Comparison of ENCODE assay signal across 9 cellular contexts in the genomic region with DNA sequence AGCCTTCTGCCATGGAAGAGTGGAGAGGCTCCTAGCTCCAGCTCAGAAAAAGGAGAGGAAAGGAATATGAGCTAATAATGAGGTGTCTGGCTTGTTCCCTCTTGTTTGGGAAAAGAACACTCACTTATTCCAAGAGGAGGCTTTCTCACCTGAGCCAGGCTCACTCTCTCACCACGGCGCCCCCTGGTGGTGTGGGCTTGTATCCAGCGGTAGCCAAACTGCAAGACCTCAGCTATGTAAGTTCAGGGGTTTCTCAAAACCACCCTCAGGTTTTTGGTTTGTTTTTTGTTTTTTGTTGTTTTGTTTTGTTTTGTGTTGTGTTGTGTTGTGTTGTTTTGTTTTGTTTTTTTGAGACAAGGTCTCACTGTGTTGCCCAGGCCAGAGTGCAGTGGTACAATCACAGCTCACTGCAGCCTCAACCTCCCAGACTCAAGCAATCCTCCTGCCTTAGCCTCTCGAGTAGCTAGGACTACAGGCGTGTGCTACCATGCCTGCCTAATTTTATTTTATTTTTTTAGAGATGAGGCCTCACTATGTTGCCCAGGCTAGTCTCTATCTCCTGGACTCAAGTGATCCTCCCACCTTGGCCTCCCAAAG.
DNase-seq lines count a peak whose midpoint lies in the region; ATAC-seq and TF ChIP-seq lines count a peak whose summit lies in the region.
"Had no signal": no experiment of that assay in that cellular context is flagged by ENCODE, and none has a peak within 500 bp of the region (broad histone marks: within the 10 kb centered on the region; RNA-seq: fewer than 3 reads in every experiment).

No MANE protein-coding gene starts in this region.

- peak; percentile 46 for DNase-seq in COR-L47 (lab: John Stamatoyannopoulos, UW)
- peak; percentile 28 for DNase-seq in HFFc6
- DNase-seq in activated T-helper 1 cell treated with Interleukin-2 at 50 U/mL for 16 hours (ENCODE audit: low read depth), result peak; percentile 45
- DNase-seq in foreskin fibroblast, result peak; percentile 22 to 79
- DNase-seq in posterior cingulate gyrus, result peak; percentile 15 to 93 (median 66)
- no peak for DNase-seq in sigmoid colon

- no peak for TF ChIP-seq POLR2A in sigmoid colon (IDR thresholded peaks at IDR 0.05)

- H3K36me3 Mint-ChIP-seq in HFFc6 (ENCODE audit: low read depth), result no peaks in the 10 kb centered on the region

- H3K4me2 ChIP-seq in OCI-LY1 (ENCODE audit: low read length), result no peak overlapping the region

- no peaks in the 10 kb centered on the region for H4K20me1 ChIP-seq in OCI-LY1 (ENCODE audit: insufficient read depth, low read length)

- no peak overlapping the region for H3K4me3 ChIP-seq in OCI-LY1 (ENCODE audit: low read depth, low read length, poor library complexity, severe bottlenecking)
- no peak overlapping the region for H3K4me3 ChIP-seq in foreskin fibroblast (ENCODE audit: low read depth in 1 of 2, low read length in 2 of 2)
- no peak overlapping the region for H3K4me3 ChIP-seq in sigmoid colon

- H3K36me3 ChIP-seq in OCI-LY1 (ENCODE audit: insufficient read depth, low read length) (no peaks in the 10 kb centered on the region), sigmoid colon (no peaks in the 10 kb centered on the region)

- H3K9me3 ChIP-seq in OCI-LY1 (ENCODE audit: low read length), result no peaks in the 10 kb centered on the region
- H3K9me3 ChIP-seq in sigmoid colon, result peaks cover 0 to 2% (median 0%) of the 10 kb centered on the region in 4 donors

- no peaks in the 10 kb centered on the region for H3K27me3 ChIP-seq in OCI-LY1 (ENCODE audit: insufficient read depth, low read length)
- H3K27me3 ChIP-seq in sigmoid colon, result no peaks in the 10 kb centered on the region

- no peaks in the 10 kb centered on the region for H3F3A ChIP-seq in OCI-LY1 (ENCODE audit: insufficient read depth, low read length)

- H2AFZ ChIP-seq in OCI-LY1 (ENCODE audit: low read length), result no peak overlapping the region

- H3K4me1 ChIP-seq in OCI-LY1 (ENCODE audit: insufficient read depth, low read length, severe bottlenecking) (peaks cover 7% of the 10 kb centered on the region), sigmoid colon (no peaks in the 10 kb centered on the region)

- H3K4me1 Mint-ChIP-seq in HFFc6 (ENCODE audit: low read depth), result no peaks in the 10 kb centered on the region

- TF ChIP-seq EP300 in sigmoid colon (IDR thresholded peaks at IDR 0.05), result no peak

- H3K9ac ChIP-seq in OCI-LY1 (ENCODE audit: low read length), result no peak overlapping the region

- no peaks in the 10 kb centered on the region for H3K9me2 ChIP-seq in OCI-LY1 (ENCODE audit: low read depth, low read length)

- H3K27ac Mint-ChIP-seq in HFFc6, result no peak overlapping the region
- H3K27ac Mint-ChIP-seq: T-helper 1 cell treated with Interleukin-12 subunit alpha and Interleukin-12 subunit beta and Interleukin-4 antibody, amounts not matched to agents 30 μg/mL and 1 μg/mL, for 36 hours had no signal

- no peaks in the 10 kb centered on the region for H3K9me3 Mint-ChIP-seq in HFFc6
- H3K9me3 Mint-ChIP-seq: T-helper 1 cell treated with Interleukin-12 subunit alpha and Interleukin-12 subunit beta and Interleukin-4 antibody, amounts not matched to agents 30 μg/mL and 1 μg/mL, for 36 hours had no signal

- peaks cover 29% of the 10 kb centered on the region; the same call in 1 of the 2 replicates for H3K27me3 Mint-ChIP-seq in HFFc6 (ENCODE audit: insufficient read depth)

- intact Hi-C loops in posterior cingulate gyrus (cut with DNase I), result loop anchor here (10.0 kb wide), 1 partner anchor 311 kb away; no protein-coding TSS in a partner anchor
- intact Hi-C loops in sigmoid colon (cut with DNase I), result no loop called here

- no peaks in the 10 kb centered on the region for H3K79me2 ChIP-seq in OCI-LY1 (ENCODE audit: insufficient read depth, low read length)

- TF ChIP-seq CTCF in HFFc6 (IDR thresholded peaks at IDR 0.05), result peak; percentile 95
- peak; percentile 99 for TF ChIP-seq CTCF in OCI-LY1 (IDR thresholded peaks at IDR 0.05; ENCODE audit: low read length)
- peak; percentile 83 for TF ChIP-seq CTCF in foreskin fibroblast (IDR thresholded peaks at IDR 0.05; ENCODE audit: low read depth, low read length)
- peak in 1 of 4 experiments; percentile 27 for TF ChIP-seq CTCF in sigmoid colon (IDR thresholded peaks at IDR 0.05)

- no peak for ATAC-seq in GM21381 (IDR thresholded peaks at IDR 0.05; ENCODE audit: unreplicated experiment)

- no peak overlapping the region for H3K4me3 Mint-ChIP-seq in HFFc6
- H3K4me3 Mint-ChIP-seq: T-helper 1 cell treated with Interleukin-12 subunit alpha and Interleukin-12 subunit beta and Interleukin-4 antibody, amounts not matched to agents 30 μg/mL and 1 μg/mL, for 36 hours had no signal

- no peak overlapping the region for H3K27ac ChIP-seq in OCI-LY1 (ENCODE audit: low read depth, low read length, poor library complexity, severe bottlenecking)
- no peak overlapping the region for H3K27ac ChIP-seq in sigmoid colon

- WGBS in sigmoid colon, 2 donors, result 26 to 34% methylated on average over 5 of the region's 5 CpGs
